ENCODE assay signal across 18 cellular contexts in the genomic region with DNA sequence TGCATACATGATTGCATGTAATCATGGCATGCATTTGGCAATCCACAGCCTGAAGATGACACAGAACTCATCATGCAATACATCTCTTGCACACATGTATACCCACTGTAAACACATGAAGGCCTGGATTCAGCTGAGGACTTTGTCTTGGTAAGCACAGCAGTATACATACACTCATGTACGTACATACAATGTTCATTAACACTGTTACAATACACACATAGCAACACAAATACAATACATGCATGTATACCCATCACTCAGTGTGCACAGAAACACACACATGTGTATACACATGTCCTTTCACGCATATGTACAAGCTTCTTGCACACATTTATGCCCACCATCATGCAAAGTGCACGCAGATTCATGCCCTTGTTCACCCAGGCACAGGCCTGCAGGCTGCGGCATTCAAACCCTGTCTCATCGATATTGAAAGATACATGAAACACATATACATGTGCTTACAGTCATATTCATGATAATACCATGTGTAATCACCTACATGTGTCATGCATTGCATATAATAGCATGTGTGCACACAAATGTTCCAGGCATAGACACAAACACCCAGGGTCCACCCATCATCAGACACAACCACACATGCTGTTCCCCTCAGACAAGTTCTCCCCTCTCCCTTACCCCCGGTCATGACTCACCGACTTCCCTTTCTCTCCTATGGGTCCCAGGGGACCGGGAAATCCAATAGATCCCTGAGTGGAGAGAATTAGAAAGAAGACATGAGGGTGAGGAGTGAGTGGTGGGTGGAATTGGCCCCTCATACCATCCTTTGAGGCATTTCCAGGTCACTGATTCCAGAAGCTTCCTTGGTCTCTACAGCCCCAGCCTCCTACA. TPM values are rescaled to one million over a fixed set of nuclear protein-coding genes. Genes with fewer than 3 reads are reported as not detected.
DNase-seq lines count a peak whose midpoint lies in the region; ATAC-seq, FAIRE-seq and TF ChIP-seq lines count a peak whose summit lies in the region.
"Had no signal": no experiment of that assay in that cellular context is flagged by ENCODE, and none has a peak within 500 bp of the region (broad histone marks: within the 10 kb centered on the region; RNA-seq: fewer than 3 reads in every experiment).

No MANE protein-coding gene starts in this region.

- FAIRE-seq in HepG2 (lab: Jason Lieb, UNC): no peak

- in situ Hi-C loops in HepG2 (cut with HindIII; ENCODE audit: extremely low pct_ligation_motif_present, low pct_unique_long_range_greater_than_20kb): no loop called here

- CTCF ChIA-PET in HepG2 (lab: Yijun Ruan, JAX; ENCODE audit: low intra/inter-chr PET ratio, low total read pairs): no interaction called here

- no peak for TF ChIP-seq EP300 in HepG2 (IDR thresholded peaks at IDR 0.05; ENCODE audit: low read depth in 2 of 2, low read length in 2 of 2)
- TF ChIP-seq EP300 in HepG2 (CRISPR knock-in tag; IDR thresholded peaks at IDR 0.05; ENCODE audit: borderline replicate concordance): no peak

- intact Hi-C loops in HepG2 (cut with micrococcal nuclease; ENCODE audit: unreplicated experiment) (no loop called here), right lobe of liver (cut with DNase I) (no loop called here), Right ventricle myocardium inferior (cut with DNase I) (no loop called here)

- BruUV-seq in HepG2 (replicated peaks; lab: Mats Ljungman, UMichigan): no TSS peak

- no peak overlapping the region for H3K9ac ChIP-seq in HepG2 (ENCODE audit: insufficient read depth, low read depth, low read length)

- peaks cover 19% of the 10 kb centered on the region for H3K36me3 Mint-ChIP-seq in brain
- H3K36me3 Mint-ChIP-seq in mesothelial cell of epicardium: no peaks in the 10 kb centered on the region
- H3K36me3 Mint-ChIP-seq: CD14-positive monocyte had no signal

- peaks cover 12% of the 10 kb centered on the region for H3K27me3 Mint-ChIP-seq in brain
- peaks cover 32% of the 10 kb centered on the region for H3K27me3 Mint-ChIP-seq in mesothelial cell of epicardium (ENCODE audit: low read depth)

- peaks cover 0 to 26% (median 7%) of the 10 kb centered on the region in 5 experiments for H3K9me3 Mint-ChIP-seq in brain
- no peaks in the 10 kb centered on the region for H3K9me3 Mint-ChIP-seq in mesothelial cell of epicardium

- H3K36me3 ChIP-seq in HepG2 (replicated peaks in 1 of 2; ENCODE audit: control insufficient read depth in 1 of 2, insufficient read depth in 2 of 2, low read length in 2 of 2) (no peaks in the 10 kb centered on the region), right lobe of liver (no peaks in the 10 kb centered on the region)

- no peaks in the 10 kb centered on the region for H3K9me3 ChIP-seq in HepG2 (ENCODE audit: low read length)
- no peaks in the 10 kb centered on the region for H3K9me3 ChIP-seq in right lobe of liver

- H3K4me2 ChIP-seq in HepG2 (ENCODE audit: low read depth, low read length): no peak overlapping the region

- H4K20me1 ChIP-seq in HepG2 (ENCODE audit: insufficient read depth, low read length): no peaks in the 10 kb centered on the region

- 18% methylated on average over 8 of the region's 8 CpGs for WGBS in HepG2 (ENCODE audit: low lambda C conversion rate)
- 86% methylated on average over 8 of the region's 8 CpGs for WGBS in right lobe of liver (ENCODE audit: insufficient coverage, low coverage, low lambda C conversion rate, missing lambda C conversion rate)

- H3K4me1 Mint-ChIP-seq in brain: peaks cover 5% of the 10 kb centered on the region
- H3K4me1 Mint-ChIP-seq in mesothelial cell of epicardium: no peaks in the 10 kb centered on the region
- H3K4me1 Mint-ChIP-seq: CD14-positive monocyte had no signal

- H3K27me3 ChIP-seq in HepG2 (ENCODE audit: control insufficient read depth in 1 of 2, insufficient read depth in 2 of 2, low read length in 2 of 2) (no peaks in the 10 kb centered on the region), right lobe of liver (no peaks in the 10 kb centered on the region)

- DNase-seq in HepG2 (ENCODE audit: low spot score): no peak
- no peak for DNase-seq in right lobe of liver
- DNase-seq in hepatic stellate cell (ENCODE audit: low spot score): peak; percentile 46
- DNase-seq in Right ventricle myocardium inferior (ENCODE audit: missing footprints): no peak
- DNase-seq in mesothelial cell of epicardium (ENCODE audit: low spot score in 2 of 2, unreplicated experiment in 2 of 2): no peak
- no peak for DNase-seq in amygdala (lab: John Stamatoyannopoulos, UW)
- no peak for DNase-seq in AG08396 (ENCODE audit: low spot score)
- DNase-seq: COR-L47, HCEC 1CT, IMR-90, Karpas-422, NCI-H187, NCI-H446, NCI-H69, RPMI8226 had no signal

- H2AFZ ChIP-seq in HepG2 (ENCODE audit: low read length): no peak overlapping the region

- no peak for TF ChIP-seq POLR2A in HepG2 (IDR thresholded peaks at IDR 0.05; ENCODE audit: insufficient read depth in 1 of 2, low read depth in 2 of 2, low read length in 2 of 2)
- no peak for TF ChIP-seq POLR2A in right lobe of liver (IDR thresholded peaks at IDR 0.05)

- no peak overlapping the region for H3K4me3 ChIP-seq in HepG2 (replicated peaks in 1 of 3; ENCODE audit: insufficient read depth in 1 of 3, low read depth in 2 of 3, low read length in 3 of 3)
- no peak overlapping the region for H3K4me3 ChIP-seq in right lobe of liver

- H3K4me3 Mint-ChIP-seq in brain: no peak overlapping the region
- no peak overlapping the region for H3K4me3 Mint-ChIP-seq in mesothelial cell of epicardium
- H3K4me3 Mint-ChIP-seq: CD14-positive monocyte had no signal

- H3K27ac ChIP-seq in HepG2 (ENCODE audit: extremely low read length, insufficient read depth, low read length) (no peak overlapping the region), right lobe of liver (no peak overlapping the region)

- no peak for TF ChIP-seq RAD21 in HepG2 (CRISPR knock-in tag; IDR thresholded peaks at IDR 0.05)

- POLR2A ChIA-PET in HepG2 (lab: Yijun Ruan, JAX): no interaction called here

- ATAC-seq in HepG2 (no peak), right lobe of liver (no peak), Right ventricle myocardium inferior (no peak)

- TF ChIP-seq CTCF in HepG2 (CRISPR knock-in tag; IDR thresholded peaks at IDR 0.05): no peak
- TF ChIP-seq CTCF in right lobe of liver (IDR thresholded peaks at IDR 0.05): no peak
- TF ChIP-seq CTCF in brain (conservative IDR thresholded peaks at IDR 0.05): no peak
- TF ChIP-seq CTCF in mesothelial cell of epicardium (IDR thresholded peaks at IDR 0.05; ENCODE audit: unreplicated experiment): no peak

- H3K27ac Mint-ChIP-seq in brain (peak overlapping the region in 3 of 5 experiments; percentile 22 to 36 (median 24)), mesothelial cell of epicardium (no peak overlapping the region)

- no peaks in the 10 kb centered on the region for H3K79me2 ChIP-seq in HepG2 (ENCODE audit: insufficient read depth, low read length)

- H3K4me1 ChIP-seq in HepG2 (ENCODE audit: insufficient read depth, low read length) (no peaks in the 10 kb centered on the region), right lobe of liver (no peaks in the 10 kb centered on the region)

RNA-seq across cellular contexts. Expression of a gene that starts 28.7 kb away (rescaled TPM):
- total RNA-seq in HepG2 (2016; rRNA removed; fragmentation: Illumina TruSeq; extraction: Trizol) (0.02 TPM in 1 of 2 replicates, not detected in the other), right lobe of liver (10 to 100 TPM in 2 of 6 experiments, 1 to 10 TPM in 4; 3.3 to 20.2 (median 9.4) TPM), Right ventricle myocardium inferior (10.4 TPM), mesothelial cell of epicardium (3.3 to 4.4 TPM (median 4.0 TPM) in 3 replicates)
- total RNA-seq in HepG2 (2016; cell fraction: cytosol; rRNA removed; fragmentation: Illumina TruSeq; extraction: Trizol; ENCODE audit: low read depth): not detected in 2 replicates
- total RNA-seq in HepG2 (2016; cell fraction: insoluble cytoplasmic fraction; rRNA removed; fragmentation: Illumina TruSeq; extraction: Trizol): 0.02 TPM in 1 of 2 replicates, not detected in the other
- not detected in 2 replicates for total RNA-seq in HepG2 (2016; cell fraction: membrane; rRNA removed; fragmentation: Illumina TruSeq; extraction: Trizol)
- not detected in 2 replicates for total RNA-seq in HepG2 (2016; cell fraction: nucleus; rRNA removed; fragmentation: Illumina TruSeq; extraction: Trizol)
- polyA plus RNA-seq in HepG2 (2011; rRNA removed) (0.03 TPM in 1 of 2 replicates, not detected in the other), brain (ENCODE audit: insufficient read depth, low read depth, low replicate concordance) (5.9 TPM)
- polyA plus RNA-seq in HepG2 (2011; cell fraction: cytosol; rRNA removed): not detected in 2 replicates
- polyA plus RNA-seq in HepG2 (2011; cell fraction: nucleus; rRNA removed): 0.07 and 0.11 TPM in 2 replicates
- not detected in 2 replicates for polyA plus RNA-seq in HepG2 (2012)
- polyA plus RNA-seq in HepG2 (2016; cell fraction: cytosol; fragmentation: Illumina TruSeq; extraction: Trizol; ENCODE audit: low read depth): not detected in 2 replicates
- polyA plus RNA-seq in HepG2 (2016; cell fraction: insoluble cytoplasmic fraction; fragmentation: Illumina TruSeq; extraction: Trizol; ENCODE audit: low read depth): not detected in 2 replicates
- polyA plus RNA-seq in HepG2 (2016; cell fraction: membrane; fragmentation: Illumina TruSeq; extraction: Trizol; ENCODE audit: low read depth): not detected in 2 replicates
- not detected in 2 replicates for polyA plus RNA-seq in HepG2 (2016; cell fraction: nucleus; fragmentation: Illumina TruSeq; extraction: Trizol; ENCODE audit: insufficient read depth, low read depth)
- 0.16 TPM in 1 of 2 replicates, not detected in the other for polyA minus RNA-seq in HepG2 (2011; rRNA and poly(A)+ RNA removed; ENCODE audit: low replicate concordance)
- polyA minus RNA-seq in HepG2 (2011; cell fraction: cytosol; rRNA and poly(A)+ RNA removed): not detected in 2 replicates
- not detected in 2 replicates for polyA minus RNA-seq in HepG2 (2011; cell fraction: nucleus; rRNA and poly(A)+ RNA removed)
- polyA plus RNA-seq: CD14-positive monocyte had no signal

RNA-seq across cellular contexts. Expression of a gene that starts 31.6 kb away (rescaled TPM):
- total RNA-seq in HepG2 (2016; rRNA removed; fragmentation: Illumina TruSeq; extraction: Trizol): not detected in 2 replicates
- total RNA-seq in HepG2 (2016; cell fraction: cytosol; rRNA removed; fragmentation: Illumina TruSeq; extraction: Trizol; ENCODE audit: low read depth): not detected in 2 replicates
- not detected in 2 replicates for total RNA-seq in HepG2 (2016; cell fraction: insoluble cytoplasmic fraction; rRNA removed; fragmentation: Illumina TruSeq; extraction: Trizol)
- not detected in 2 replicates for total RNA-seq in HepG2 (2016; cell fraction: membrane; rRNA removed; fragmentation: Illumina TruSeq; extraction: Trizol)
- not detected in 2 replicates for total RNA-seq in HepG2 (2016; cell fraction: nucleus; rRNA removed; fragmentation: Illumina TruSeq; extraction: Trizol)
- polyA plus RNA-seq in HepG2 (2011; rRNA removed): not detected in 2 replicates
- not detected in 2 replicates for polyA plus RNA-seq in HepG2 (2011; cell fraction: cytosol; rRNA removed)
- not detected in 2 replicates for polyA plus RNA-seq in HepG2 (2011; cell fraction: nucleus; rRNA removed)
- not detected in 2 replicates for polyA plus RNA-seq in HepG2 (2012)
- not detected in 2 replicates for polyA plus RNA-seq in HepG2 (2016; cell fraction: cytosol; fragmentation: Illumina TruSeq; extraction: Trizol; ENCODE audit: low read depth)
- not detected in 2 replicates for polyA plus RNA-seq in HepG2 (2016; cell fraction: insoluble cytoplasmic fraction; fragmentation: Illumina TruSeq; extraction: Trizol; ENCODE audit: low read depth)
- polyA plus RNA-seq in HepG2 (2016; cell fraction: membrane; fragmentation: Illumina TruSeq; extraction: Trizol; ENCODE audit: low read depth): not detected in 2 replicates
- polyA plus RNA-seq in HepG2 (2016; cell fraction: nucleus; fragmentation: Illumina TruSeq; extraction: Trizol; ENCODE audit: insufficient read depth, low read depth): not detected in 2 replicates
- not detected in 2 replicates for polyA minus RNA-seq in HepG2 (2011; rRNA and poly(A)+ RNA removed; ENCODE audit: low replicate concordance)
- polyA minus RNA-seq in HepG2 (2011; cell fraction: cytosol; rRNA and poly(A)+ RNA removed): not detected in 2 replicates
- not detected in 2 replicates for polyA minus RNA-seq in HepG2 (2011; cell fraction: nucleus; rRNA and poly(A)+ RNA removed)
- not detected for total RNA-seq in right lobe of liver
- polyA plus RNA-seq in brain (ENCODE audit: insufficient read depth, low read depth, low replicate concordance): not detected
- total RNA-seq in Right ventricle myocardium inferior: not detected
- total RNA-seq in mesothelial cell of epicardium: not detected in 3 replicates
- total RNA-seq: A172 had no signal
- polyA plus RNA-seq: CD14-positive monocyte, IMR-90 had no signal

RNA-seq across cellular contexts. Expression of a gene that starts 45.3 kb away (rescaled TPM):
- total RNA-seq in HepG2 (2016; rRNA removed; fragmentation: Illumina TruSeq; extraction: Trizol) (0.11 and 0.20 TPM in 2 replicates), right lobe of liver (10 to 100 TPM in 5 of 6 experiments, 1 to 10 TPM in 1; 3.8 to 72.5 (median 31.8) TPM), Right ventricle myocardium inferior (2.2 TPM), mesothelial cell of epicardium (91.7 to 100 TPM (median 99.2 TPM) in 3 replicates)
- total RNA-seq in HepG2 (2016; cell fraction: cytosol; rRNA removed; fragmentation: Illumina TruSeq; extraction: Trizol; ENCODE audit: low read depth): 0.53 TPM in 1 of 2 replicates, not detected in the other
- 0.06 and 0.24 TPM in 2 replicates for total RNA-seq in HepG2 (2016; cell fraction: insoluble cytoplasmic fraction; rRNA removed; fragmentation: Illumina TruSeq; extraction: Trizol)
- 0.31 and 0.37 TPM in 2 replicates for total RNA-seq in HepG2 (2016; cell fraction: membrane; rRNA removed; fragmentation: Illumina TruSeq; extraction: Trizol)
- not detected in 2 replicates for total RNA-seq in HepG2 (2016; cell fraction: nucleus; rRNA removed; fragmentation: Illumina TruSeq; extraction: Trizol)
- polyA plus RNA-seq in HepG2 (2011; rRNA removed) (0.51 and 0.63 TPM in 2 replicates), brain (ENCODE audit: insufficient read depth, low read depth, low replicate concordance) (75.0 TPM)
- 0.24 and 0.54 TPM in 2 replicates for polyA plus RNA-seq in HepG2 (2011; cell fraction: cytosol; rRNA removed)
- polyA plus RNA-seq in HepG2 (2011; cell fraction: nucleus; rRNA removed): 0.12 TPM in 1 of 2 replicates, not detected in the other
- 0.16 and 0.19 TPM in 2 replicates for polyA plus RNA-seq in HepG2 (2012)
- polyA plus RNA-seq in HepG2 (2016; cell fraction: cytosol; fragmentation: Illumina TruSeq; extraction: Trizol; ENCODE audit: low read depth): 0.21 and 0.27 TPM in 2 replicates
- 0.17 TPM in 1 of 2 replicates, not detected in the other for polyA plus RNA-seq in HepG2 (2016; cell fraction: insoluble cytoplasmic fraction; fragmentation: Illumina TruSeq; extraction: Trizol; ENCODE audit: low read depth)
- polyA plus RNA-seq in HepG2 (2016; cell fraction: membrane; fragmentation: Illumina TruSeq; extraction: Trizol; ENCODE audit: low read depth): 0.53 and 0.72 TPM in 2 replicates
- not detected in 2 replicates for polyA plus RNA-seq in HepG2 (2016; cell fraction: nucleus; fragmentation: Illumina TruSeq; extraction: Trizol; ENCODE audit: insufficient read depth, low read depth)
- 0.88 TPM in 1 of 2 replicates, not detected in the other for polyA minus RNA-seq in HepG2 (2011; rRNA and poly(A)+ RNA removed; ENCODE audit: low replicate concordance)
- polyA minus RNA-seq in HepG2 (2011; cell fraction: cytosol; rRNA and poly(A)+ RNA removed): 0.30 TPM in 1 of 2 replicates, not detected in the other
- not detected in 2 replicates for polyA minus RNA-seq in HepG2 (2011; cell fraction: nucleus; rRNA and poly(A)+ RNA removed)
- polyA plus RNA-seq: CD14-positive monocyte had no signal
